ENCODE assay signal across 8 cellular contexts in genomic region chr18:3248062-3248669, GRCh38. TPM values are rescaled to one million over a fixed set of nuclear protein-coding genes. Genes with fewer than 3 reads are reported as not detected.
DNase-seq lines count a peak whose midpoint lies in the region; ATAC-seq and TF ChIP-seq lines count a peak whose summit lies in the region.

No MANE protein-coding gene starts in this region.

- H3K27ac Mint-ChIP-seq in IgD-negative memory B cell, result peak overlapping the region; percentile 79 to 99 (median 97)
- peak overlapping the region; percentile 99 for H3K27ac Mint-ChIP-seq in stimulated activated naive B cell treated with anti-CD40 and anti-IgM and Interleukin-4, amounts not matched to agents 10 μg/mL and 1 μg/mL and 100 μg/mL, for 72 hours

- H3K36me3 ChIP-seq in DOHH2 (ENCODE audit: control insufficient read depth, low read length) (peaks cover 45% of the 10 kb centered on the region), adipocyte (ENCODE audit: control insufficient read depth, insufficient read depth, low read length, severe bottlenecking) (peaks cover 13% of the 10 kb centered on the region)

- H3K27me3 ChIP-seq in DOHH2 (ENCODE audit: control insufficient read depth, low read length) (no peaks in the 10 kb centered on the region), adipocyte (replicated peaks; ENCODE audit: control insufficient read depth, insufficient read depth, low read length) (no peaks in the 10 kb centered on the region)

- H3K27ac ChIP-seq in DOHH2 (ENCODE audit: low read depth, low read length), result peak overlapping the region; percentile 93

- DNase-seq in adipocyte (ENCODE audit: low read depth) (peak; percentile 83), iPS-NIHi11 (ENCODE audit: low spot score) (no peak), cerebellum (ENCODE audit: low spot score) (no peak)
- DNase-seq in stimulated activated naive B cell treated with anti-CD40 and anti-IgM and Interleukin-4, amounts not matched to agents 10 μg/mL and 1 μg/mL and 100 μg/mL, for 72 hours, result no peak

- H3K4me3 Mint-ChIP-seq in IgD-negative memory B cell, result peak overlapping the region; percentile 86 to 100 (median 98)
- H3K4me3 Mint-ChIP-seq in stimulated activated naive B cell treated with anti-CD40 and anti-IgM and Interleukin-4, amounts not matched to agents 10 μg/mL and 1 μg/mL and 100 μg/mL, for 72 hours, result peak overlapping the region; percentile 87 to 89

- peaks cover 12% of the 10 kb centered on the region for H3F3A ChIP-seq in DOHH2 (ENCODE audit: control insufficient read depth, insufficient read depth)

- H3K9me3 Mint-ChIP-seq in IgD-negative memory B cell, result no peaks in the 10 kb centered on the region
- H3K9me3 Mint-ChIP-seq in stimulated activated naive B cell treated with anti-CD40 and anti-IgM and Interleukin-4, amounts not matched to agents 10 μg/mL and 1 μg/mL and 100 μg/mL, for 72 hours, result no peaks in the 10 kb centered on the region

- H3K9me2 ChIP-seq in DOHH2 (replicated peaks; ENCODE audit: control insufficient read depth, low read length), result no peaks in the 10 kb centered on the region

- peaks cover 2% of the 10 kb centered on the region for H3K36me3 Mint-ChIP-seq in IgD-negative memory B cell
- peaks cover 19 to 20% of the 10 kb centered on the region in 2 donors for H3K36me3 Mint-ChIP-seq in stimulated activated naive B cell treated with anti-CD40 and anti-IgM and Interleukin-4, amounts not matched to agents 10 μg/mL and 1 μg/mL and 100 μg/mL, for 72 hours

- ATAC-seq in stimulated activated naive B cell treated with anti-CD40 and anti-IgM and Interleukin-4, amounts not matched to agents 10 μg/mL and 1 μg/mL and 100 μg/mL, for 72 hours (replicated peaks), result no peak
- no peak for ATAC-seq in GM18502 (IDR thresholded peaks at IDR 0.05; ENCODE audit: poor library complexity, unreplicated experiment)

- H3K27me3 Mint-ChIP-seq in IgD-negative memory B cell, result no peaks in the 10 kb centered on the region
- H3K27me3 Mint-ChIP-seq in stimulated activated naive B cell treated with anti-CD40 and anti-IgM and Interleukin-4, amounts not matched to agents 10 μg/mL and 1 μg/mL and 100 μg/mL, for 72 hours, result no peaks in the 10 kb centered on the region

- peak overlapping the region; percentile 96 for H3K4me3 ChIP-seq in DOHH2 (ENCODE audit: low read length)
- peak overlapping the region; percentile 99 for H3K4me3 ChIP-seq in adipocyte (ENCODE audit: low read length)
- H3K4me3 ChIP-seq in iPS-18c (ENCODE audit: insufficient read depth, low read depth, low read length), result peak overlapping the region; percentile 95

- H3K4me2 ChIP-seq in DOHH2 (ENCODE audit: low read length), result peak overlapping the region; percentile 93

- H3K79me2 ChIP-seq in DOHH2 (ENCODE audit: control insufficient read depth, low read length), result peaks cover 79% of the 10 kb centered on the region

- peaks cover 10% of the 10 kb centered on the region for H4K20me1 ChIP-seq in DOHH2 (ENCODE audit: control insufficient read depth, insufficient read depth, low read depth, low read length)

- H3K4me1 ChIP-seq in DOHH2 (ENCODE audit: control insufficient read depth, low read length) (peaks cover 56% of the 10 kb centered on the region), adipocyte (ENCODE audit: control insufficient read depth, insufficient read depth, low read length) (peaks cover 43% of the 10 kb centered on the region)

- peaks cover 44 to 50% (median 49%) of the 10 kb centered on the region in 3 donors for H3K4me1 Mint-ChIP-seq in IgD-negative memory B cell
- H3K4me1 Mint-ChIP-seq in stimulated activated naive B cell treated with anti-CD40 and anti-IgM and Interleukin-4, amounts not matched to agents 10 μg/mL and 1 μg/mL and 100 μg/mL, for 72 hours, result peaks cover 18 to 46% of the 10 kb centered on the region in 2 donors

- H3K9ac ChIP-seq in adipocyte (ENCODE audit: low read length), result peak overlapping the region; percentile 99

- no peak for TF ChIP-seq CTCF in DOHH2 (IDR thresholded peaks at IDR 0.05; ENCODE audit: low read depth, low read length, poor library complexity, severe bottlenecking)

- H3K9me3 ChIP-seq in DOHH2 (ENCODE audit: control insufficient read depth, insufficient read depth, low read length), result no peaks in the 10 kb centered on the region
- no peaks in the 10 kb centered on the region for H3K9me3 ChIP-seq in adipocyte (ENCODE audit: control insufficient read depth, low read length)
- no peaks in the 10 kb centered on the region for H3K9me3 ChIP-seq in iPS-18c (ENCODE audit: control insufficient read depth, insufficient read depth, low read length)

RNA-seq across cellular contexts. Expression of gene MYL12A, which starts 0.6 kb away (rescaled TPM):
- polyA plus RNA-seq in IgD-negative memory B cell, result 1,599 TPM
- 54.7 TPM for total RNA-seq in cerebellum

RNA-seq across cellular contexts. Expression of gene MYL12B, which starts 13.8 kb away (rescaled TPM):
- polyA plus RNA-seq in IgD-negative memory B cell, result 637 TPM
- total RNA-seq in cerebellum, result 95.0 TPM

RNA-seq across cellular contexts. Expression of gene MYOM1, which starts 28.4 kb away (rescaled TPM):
- 2.4 TPM for polyA plus RNA-seq in IgD-negative memory B cell
- total RNA-seq in cerebellum, result 3.7 TPM
